Comparison of ENCODE assay signal across 19 cellular contexts in the genomic region with DNA sequence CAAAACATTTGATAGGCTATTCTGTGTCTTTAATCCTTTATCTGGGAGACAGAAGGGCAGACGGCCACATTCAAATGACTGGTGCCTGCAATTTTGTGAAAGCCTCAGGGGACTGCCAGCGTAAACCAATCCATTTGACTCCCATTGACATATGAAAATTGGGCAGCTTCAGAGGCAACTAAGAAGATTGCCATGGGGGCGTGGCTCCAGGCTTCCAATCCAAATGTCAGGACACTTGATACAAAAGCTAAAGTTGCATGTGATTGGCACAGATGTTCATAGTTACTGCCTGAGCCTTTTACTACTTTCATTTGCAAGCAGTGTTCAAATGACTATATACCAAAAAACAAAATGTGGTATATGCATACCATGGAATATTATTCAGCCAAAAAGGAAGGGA.
DNase-seq lines count a peak whose midpoint lies in the region; ATAC-seq lines count a peak whose summit lies in the region.
"Had no signal": no experiment of that assay in that cellular context is flagged by ENCODE, and none has a peak within 500 bp of the region (broad histone marks: within the 10 kb centered on the region; RNA-seq: fewer than 3 reads in every experiment).

No MANE protein-coding gene starts in this region.

- ATAC-seq in GM19324 (IDR thresholded peaks at IDR 0.05; ENCODE audit: low FRiP score, unreplicated experiment) (no peak), GM18511 (IDR thresholded peaks at IDR 0.05; ENCODE audit: unreplicated experiment) (no peak)
- ATAC-seq: body of pancreas; natural killer cell treated with Interleukin-12 subunit alpha and Interleukin-12 subunit beta and Interleukin-15 and Interleukin-18, amount 100 ng/mL, for 72 hours; stimulated activated naive B cell treated with anti-CD40 and anti-IgM and Interleukin-4, amounts not matched to agents 10 μg/mL and 1 μg/mL and 100 μg/mL, for 72 hours had no signal

- DNase-seq in NCI-H146 (lab: John Stamatoyannopoulos, UW), result peak; percentile 1
- no peak for DNase-seq in NCI-H146 treated with DMSO at 0.1 percent for 48 hours (lab: John Stamatoyannopoulos, UW; ENCODE audit: unreplicated experiment)
- peak; percentile 81 for DNase-seq in NCI-H1436 (lab: John Stamatoyannopoulos, UW)
- DNase-seq in NCI-H82 (lab: John Stamatoyannopoulos, UW), result peak; percentile 88
- peak; percentile 15 for DNase-seq in left kidney (ENCODE audit: low read depth, low spot score)
- DNase-seq in kidney tubule cell (ENCODE audit: low spot score), result no peak
- DNase-seq: activated CD4-positive, alpha-beta T cell treated with anti-CD3 and anti-CD28 coated beads, Interleukin-2, amount 10 ng/mL, durations not matched to agents 24 days and 14 days; activated naive CD4-positive, alpha-beta T cell treated with anti-CD3 and anti-CD28 coated beads, Interleukin-2, amount 10 ng/mL, durations not matched to agents 7 days and 5 days; GM23248; head of caudate nucleus; islet precursor cell; mesenchymal stem cell; stimulated activated naive B cell treated with anti-CD40 and anti-IgM and Interleukin-4, amounts not matched to agents 10 μg/mL and 1 μg/mL and 100 μg/mL, for 72 hours; T1000; trophoblast cell had no signal

Comparison
In these comparisons a context has a peak if more than half of its experiments do, and no peak if none do; other contexts are left out.
1. DNase-seq: peak in NCI-H146 (single experiment), NCI-H1436 (single experiment), NCI-H82 (single experiment) and left kidney (single experiment); none in NCI-H146 treated with DMSO at 0.1 percent for 48 hours (single experiment) and kidney tubule cell (single experiment).